Comparison of ENCODE assay signal across 19 cellular contexts in the genomic region with DNA sequence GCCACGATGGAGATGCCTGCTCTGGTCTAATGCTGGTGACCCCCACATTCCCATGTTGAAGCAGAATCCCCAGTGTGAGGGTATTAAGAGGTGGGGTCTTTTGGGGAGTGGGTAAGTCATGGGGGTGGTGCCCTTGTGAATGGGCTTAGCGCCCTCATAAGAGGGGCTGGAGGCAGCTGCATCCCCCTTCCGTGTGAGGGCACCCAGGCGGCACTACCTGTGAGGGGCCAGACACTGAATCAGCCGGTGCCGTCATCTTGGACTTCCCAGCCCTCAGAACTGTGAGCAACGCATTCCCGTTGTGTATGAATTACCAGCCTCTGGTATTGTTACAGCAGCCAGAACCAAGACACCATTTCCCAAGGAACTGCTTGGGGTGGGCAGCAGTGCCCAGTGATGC.
"Had no signal": no experiment of that assay in that cellular context is flagged by ENCODE, and none has a peak within 500 bp of the region (broad histone marks: within the 10 kb centered on the region; RNA-seq: fewer than 3 reads in every experiment).

No MANE protein-coding gene starts in this region.

- DNase-seq: central memory CD4-positive, alpha-beta T cell; effector memory CD8-positive, alpha-beta T cell; esophagus squamous epithelium; foreskin fibroblast; glutamatergic neuron; left cardiac atrium; mesendoderm; psoas muscle; retina; sigmoid colon; stimulated activated CD4-positive, alpha-beta T cell treated with anti-CD3 and anti-CD28 coated beads, Interleukin-12 subunit alpha, Interleukin-12 subunit beta, amount 100 ng/mL, for 4 hours; stimulated activated naive CD4-positive, alpha-beta T cell treated with Interleukin-2 at 50 U/mL for 16 hours; thyroid gland had no signal

- ATAC-seq: effector memory CD8-positive, alpha-beta T cell; gastroesophageal sphincter; left cardiac atrium; naive thymus-derived CD8-positive, alpha-beta T cell; psoas muscle had no signal

- H3K27me3 ChIP-seq: esophagus squamous epithelium, neural progenitor cell, sigmoid colon, suprapubic skin, thyroid gland had no signal

- H3K36me3 ChIP-seq: esophagus squamous epithelium, gastroesophageal sphincter, neural progenitor cell, sigmoid colon, suprapubic skin, thyroid gland had no signal

- H3K27ac ChIP-seq: esophagus squamous epithelium, gastroesophageal sphincter, neural progenitor cell, parathyroid adenoma, psoas muscle, sigmoid colon, skin epidermis, suprapubic skin, thyroid gland had no signal

- H3K9me3 ChIP-seq: esophagus squamous epithelium, gastroesophageal sphincter, psoas muscle, sigmoid colon, suprapubic skin, thyroid gland had no signal

- H3K4me1 ChIP-seq: esophagus squamous epithelium, gastroesophageal sphincter, neural progenitor cell, parathyroid adenoma, psoas muscle, sigmoid colon, suprapubic skin, thyroid gland had no signal

- H3K4me3 ChIP-seq: esophagus squamous epithelium, gastroesophageal sphincter, neural progenitor cell, psoas muscle, sigmoid colon, skin epidermis, suprapubic skin, thyroid gland had no signal
